In the genomic region with DNA sequence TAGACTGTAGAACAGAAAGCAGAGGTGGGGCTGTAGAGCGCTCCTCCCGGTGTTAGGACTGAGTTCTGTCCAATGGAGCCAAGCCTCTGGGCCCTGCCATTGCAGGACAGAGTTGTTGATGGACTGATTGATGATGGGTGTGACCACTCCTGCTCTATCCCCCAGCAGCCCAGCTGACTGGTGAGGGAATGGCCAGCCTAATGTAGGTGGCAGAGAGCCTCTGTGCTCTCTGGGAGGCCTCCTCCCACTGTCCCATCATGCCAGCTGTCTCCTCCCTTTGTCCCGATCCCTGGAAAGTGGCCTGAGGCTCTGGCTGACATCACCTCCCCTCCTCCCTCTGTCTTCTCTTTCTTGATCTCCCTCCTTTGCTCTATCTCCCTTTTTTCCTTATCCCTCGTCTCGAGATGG, we compare ENCODE assay signal across 1 cellular context.
TF ChIP-seq lines count a peak whose summit lies in the region.

No MANE protein-coding gene starts in this region.

TF ChIP-seq in K562, 482 proteins besides CTCF, POLR2A, EP300 and RAD21:
- no peak for TF ChIP-seq TAF15 (IDR thresholded peaks at IDR 0.05; ENCODE audit: low read depth, low read length)
- TF ChIP-seq ZNF589 (CRISPR knock-in tag; IDR thresholded peaks at IDR 0.05; ENCODE audit: low read depth) = no peak
- TF ChIP-seq SRSF9 (IDR thresholded peaks at IDR 0.05; ENCODE audit: borderline replicate concordance, low read depth, low read length) = no peak
- TF ChIP-seq, protein P1, sequence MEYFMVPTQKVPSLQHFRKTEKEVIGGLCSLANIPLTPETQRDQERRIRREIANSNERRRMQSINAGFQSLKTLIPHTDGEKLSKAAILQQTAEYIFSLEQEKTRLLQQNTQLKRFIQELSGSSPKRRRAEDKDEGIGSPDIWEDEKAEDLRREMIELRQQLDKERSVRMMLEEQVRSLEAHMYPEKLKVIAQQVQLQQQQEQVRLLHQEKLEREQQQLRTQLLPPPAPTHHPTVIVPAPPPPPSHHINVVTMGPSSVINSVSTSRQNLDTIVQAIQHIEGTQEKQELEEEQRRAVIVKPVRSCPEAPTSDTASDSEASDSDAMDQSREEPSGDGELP (CRISPR knock-in tag; IDR thresholded peaks at IDR 0.05; ENCODE audit: borderline replicate concordance) = peak; percentile 51; the same call in 1 of the 2 replicates
- TF ChIP-seq KHSRP (IDR thresholded peaks at IDR 0.05) = no peak
- no peak for TF ChIP-seq NFATC3 (IDR thresholded peaks at IDR 0.05)
- TF ChIP-seq, protein P2, sequence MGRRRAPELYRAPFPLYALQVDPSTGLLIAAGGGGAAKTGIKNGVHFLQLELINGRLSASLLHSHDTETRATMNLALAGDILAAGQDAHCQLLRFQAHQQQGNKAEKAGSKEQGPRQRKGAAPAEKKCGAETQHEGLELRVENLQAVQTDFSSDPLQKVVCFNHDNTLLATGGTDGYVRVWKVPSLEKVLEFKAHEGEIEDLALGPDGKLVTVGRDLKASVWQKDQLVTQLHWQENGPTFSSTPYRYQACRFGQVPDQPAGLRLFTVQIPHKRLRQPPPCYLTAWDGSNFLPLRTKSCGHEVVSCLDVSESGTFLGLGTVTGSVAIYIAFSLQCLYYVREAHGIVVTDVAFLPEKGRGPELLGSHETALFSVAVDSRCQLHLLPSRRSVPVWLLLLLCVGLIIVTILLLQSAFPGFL (CRISPR knock-in tag; IDR thresholded peaks at IDR 0.05) = no peak
- peak; percentile 87 for TF ChIP-seq MEIS2 (IDR thresholded peaks at IDR 0.05; ENCODE audit: partially characterized antibody)
- TF ChIP-seq, protein P3, sequence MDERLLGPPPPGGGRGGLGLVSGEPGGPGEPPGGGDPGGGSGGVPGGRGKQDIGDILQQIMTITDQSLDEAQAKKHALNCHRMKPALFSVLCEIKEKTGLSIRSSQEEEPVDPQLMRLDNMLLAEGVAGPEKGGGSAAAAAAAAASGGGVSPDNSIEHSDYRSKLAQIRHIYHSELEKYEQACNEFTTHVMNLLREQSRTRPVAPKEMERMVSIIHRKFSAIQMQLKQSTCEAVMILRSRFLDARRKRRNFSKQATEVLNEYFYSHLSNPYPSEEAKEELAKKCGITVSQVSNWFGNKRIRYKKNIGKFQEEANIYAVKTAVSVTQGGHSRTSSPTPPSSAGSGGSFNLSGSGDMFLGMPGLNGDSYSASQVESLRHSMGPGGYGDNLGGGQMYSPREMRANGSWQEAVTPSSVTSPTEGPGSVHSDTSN (CRISPR knock-in tag; IDR thresholded peaks at IDR 0.05; ENCODE audit: low read depth) = no peak
- TF ChIP-seq, protein P3 (tag; conservative IDR thresholded peaks at IDR 0.05; ENCODE audit: low read depth) = peak; percentile 86
- TF ChIP-seq ZNF586 (CRISPR knock-in tag; conservative IDR thresholded peaks at IDR 0.05) = no peak
- TF ChIP-seq, protein P4, sequence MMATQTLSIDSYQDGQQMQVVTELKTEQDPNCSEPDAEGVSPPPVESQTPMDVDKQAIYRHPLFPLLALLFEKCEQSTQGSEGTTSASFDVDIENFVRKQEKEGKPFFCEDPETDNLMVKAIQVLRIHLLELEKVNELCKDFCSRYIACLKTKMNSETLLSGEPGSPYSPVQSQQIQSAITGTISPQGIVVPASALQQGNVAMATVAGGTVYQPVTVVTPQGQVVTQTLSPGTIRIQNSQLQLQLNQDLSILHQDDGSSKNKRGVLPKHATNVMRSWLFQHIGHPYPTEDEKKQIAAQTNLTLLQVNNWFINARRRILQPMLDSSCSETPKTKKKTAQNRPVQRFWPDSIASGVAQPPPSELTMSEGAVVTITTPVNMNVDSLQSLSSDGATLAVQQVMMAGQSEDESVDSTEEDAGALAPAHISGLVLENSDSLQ (IDR thresholded peaks at IDR 0.05) = peak; percentile 63
- no peak for TF ChIP-seq CBX3 (IDR thresholded peaks at IDR 0.05; ENCODE audit: borderline replicate concordance in 1 of 2, low read length in 2 of 2)
- TF ChIP-seq RBM39 (optimal IDR thresholded peaks at IDR 0.05; ENCODE audit: low read depth, low read length) = no peak
- no peak for TF ChIP-seq POU5F1 (IDR thresholded peaks at IDR 0.05; ENCODE audit: borderline replicate concordance, low read depth, low read length, partially characterized antibody)
